Comparison of ENCODE assay signal across 10 cellular contexts in the genomic region with DNA sequence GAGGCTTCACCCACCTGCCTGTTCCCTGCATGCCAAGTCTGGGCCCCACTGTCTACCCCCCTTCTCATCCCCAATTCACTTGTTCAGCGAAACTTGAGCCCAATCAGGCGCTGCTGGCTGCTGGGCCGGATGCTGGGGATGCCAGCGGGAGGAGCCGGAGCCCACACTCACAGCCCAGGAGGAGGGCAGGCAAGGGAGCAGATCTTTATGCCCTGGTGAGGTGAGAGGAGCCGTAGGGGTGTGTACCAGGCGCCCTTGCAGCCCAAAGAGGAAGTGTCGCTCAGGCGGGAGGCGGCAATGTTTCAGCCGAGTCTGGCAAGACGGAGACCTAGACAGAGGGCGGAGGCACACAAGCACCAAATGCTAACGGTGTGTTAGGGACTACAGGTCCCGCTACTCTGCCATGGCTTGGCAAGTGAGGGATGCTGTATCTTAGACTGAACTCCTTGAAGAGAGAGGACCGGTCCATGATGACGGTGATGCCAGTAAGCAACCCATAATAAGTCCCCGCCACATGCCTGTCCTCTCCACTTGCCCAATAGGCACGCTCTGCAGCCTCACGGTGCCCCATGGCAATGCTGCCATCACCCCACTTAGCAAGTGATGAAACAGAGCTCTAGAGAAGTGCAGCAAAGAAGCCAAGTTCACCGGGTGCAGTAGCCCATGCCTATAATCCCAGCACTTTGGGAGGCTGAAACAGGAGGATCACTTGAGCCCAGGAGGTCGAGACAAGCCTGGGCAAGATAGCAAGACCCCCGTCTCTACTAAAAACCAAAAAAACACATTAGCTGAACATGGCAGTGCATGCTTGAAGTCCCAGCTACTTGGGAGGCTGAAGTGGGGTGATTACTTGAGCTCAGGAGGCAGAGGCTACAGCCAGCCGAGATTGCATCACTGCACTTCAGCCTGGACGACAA. TPM values are rescaled to one million over a fixed set of nuclear protein-coding genes. Genes with fewer than 3 reads are reported as not detected.
A peak's percentile ranks its signal among the peaks of the same experiment; 100 is the strongest.
DNase-seq lines count a peak whose midpoint lies in the region; ATAC-seq and TF ChIP-seq lines count a peak whose summit lies in the region.
"Had no signal": no experiment of that assay in that cellular context is flagged by ENCODE, and none has a peak within 500 bp of the region (broad histone marks: within the 10 kb centered on the region; RNA-seq: fewer than 3 reads in every experiment).

No MANE protein-coding gene starts in this region.

- intact Hi-C loops in CD8-positive, alpha-beta T cell (cut with DNase I, micrococcal nuclease), result no loop called here
- intact Hi-C loops in mucosa of descending colon (cut with DNase I, micrococcal nuclease), result no loop called here

- H3K4me1 Mint-ChIP-seq in CD8-positive, alpha-beta T cell (ENCODE audit: low read depth), result peaks cover 24% of the 10 kb centered on the region

- H3K36me3 Mint-ChIP-seq in CD8-positive, alpha-beta T cell, result no peaks in the 10 kb centered on the region

- peak in 6 of 7 experiments; percentile 30 to 70 (median 42) for DNase-seq in CD8-positive, alpha-beta T cell
- DNase-seq in NCI-H2171 treated with DMSO at 0.1 percent for 48 hours (lab: John Stamatoyannopoulos, UW), result peak; percentile 71
- peak; percentile 18 for DNase-seq in activated T-cell treated with anti-CD3 and anti-CD28 coated beads for 48 hours (ENCODE audit: low read depth)
- DNase-seq in mucosa of descending colon, result no peak
- DNase-seq in HuH-7 (ENCODE audit: low spot score), result no peak
- no peak for DNase-seq in NCI-H2029 (lab: John Stamatoyannopoulos, UW)
- no peak for DNase-seq in SK-N-SH
- DNase-seq: WERI-Rb-1 had no signal

- peaks cover 21% of the 10 kb centered on the region for H3K4me1 ChIP-seq in CD8-positive, alpha-beta T cell (ENCODE audit: insufficient read depth, low read length)
- H3K4me1 ChIP-seq in mucosa of descending colon (ENCODE audit: low read depth) (no peaks in the 10 kb centered on the region), SK-N-SH (ENCODE audit: control insufficient read depth in 1 of 2, insufficient read depth in 2 of 2, low read depth in 1 of 2, low read length in 1 of 2) (no peaks in the 10 kb centered on the region; a peak in 1 of 4 replicates)

- H4K20me1 ChIP-seq in SK-N-SH (ENCODE audit: insufficient read depth), result no peaks in the 10 kb centered on the region

- no peaks in the 10 kb centered on the region for H3K79me2 ChIP-seq in SK-N-SH (ENCODE audit: insufficient read depth)

- H3K9me2 ChIP-seq in SK-N-SH, result no peaks in the 10 kb centered on the region

- TF ChIP-seq RAD21 in SK-N-SH (IDR thresholded peaks at IDR 0.05; ENCODE audit: low read length), result no peak

- H2AFZ ChIP-seq in SK-N-SH (ENCODE audit: low read depth), result no peak overlapping the region

- 76% methylated on average over 22 of the region's 25 CpGs for WGBS in SK-N-SH (ENCODE audit: low lambda C conversion rate)

- H3K4me3 ChIP-seq in CD8-positive, alpha-beta T cell (ENCODE audit: low read depth, low read length), result peak overlapping the region; percentile 24
- H3K4me3 ChIP-seq in mucosa of descending colon (no peak overlapping the region), SK-N-SH (ENCODE audit: low read depth in 2 of 2, low read length in 1 of 2) (no peak overlapping the region)

- POLR2A ChIA-PET in CD8-positive, alpha-beta T cell (lab: Charles Lee), result no interaction called here
- POLR2A ChIA-PET in SK-N-SH (lab: Yijun Ruan, JAX), result no interaction called here

- H3K9ac ChIP-seq in SK-N-SH, result no peak overlapping the region

- H3K9me3 Mint-ChIP-seq in CD8-positive, alpha-beta T cell, result no peaks in the 10 kb centered on the region

- no peak overlapping the region for H3K27ac ChIP-seq in CD8-positive, alpha-beta T cell (ENCODE audit: low read depth, low read length)
- H3K27ac ChIP-seq in SK-N-SH (ENCODE audit: low read depth in 2 of 2, low read length in 1 of 2), result no peak overlapping the region
- H3K27ac ChIP-seq: WERI-Rb-1 had no signal

- peaks cover 3% of the 10 kb centered on the region for H3F3A ChIP-seq in SK-N-SH (replicated peaks; ENCODE audit: insufficient read depth)

- H3K4me3 Mint-ChIP-seq in CD8-positive, alpha-beta T cell, result peak overlapping the region; percentile 35

- CTCF ChIA-PET in CD8-positive, alpha-beta T cell (lab: Charles Lee), result interaction anchor here (1.0 to 11.1 kb wide), 4 partner anchors 9 to 203 kb away, joined by 3 to 499 read pairs (median 3); no protein-coding TSS in a partner anchor
- CTCF ChIA-PET in SK-N-SH (lab: Yijun Ruan, JAX), result interaction anchor here (1.1 to 12.9 kb wide), 5 partner anchors 13 to 223 kb away, joined by 4 to 764 read pairs (median 9); no protein-coding TSS in a partner anchor

- no peaks in the 10 kb centered on the region for H3K36me3 ChIP-seq in CD8-positive, alpha-beta T cell (ENCODE audit: insufficient read depth, low read length)
- H3K36me3 ChIP-seq in mucosa of descending colon (ENCODE audit: low read depth), result no peaks in the 10 kb centered on the region
- H3K36me3 ChIP-seq in SK-N-SH (replicated peaks in 1 of 2; ENCODE audit: control insufficient read depth in 1 of 2, insufficient read depth in 2 of 2, low read length in 1 of 2), result no peaks in the 10 kb centered on the region
- H3K36me3 ChIP-seq: WERI-Rb-1 had no signal

- no peak for TF ChIP-seq EP300 in SK-N-SH (IDR thresholded peaks at IDR 0.05; ENCODE audit: borderline replicate concordance in 1 of 2, low read depth in 1 of 2, low read length in 1 of 2)

- H3K9me3 ChIP-seq in CD8-positive, alpha-beta T cell (ENCODE audit: low read length), result no peaks in the 10 kb centered on the region
- H3K9me3 ChIP-seq in mucosa of descending colon (no peaks in the 10 kb centered on the region), SK-N-SH (no peaks in the 10 kb centered on the region)

- H3K27me3 Mint-ChIP-seq in CD8-positive, alpha-beta T cell (ENCODE audit: low read depth), result peaks cover 7% of the 10 kb centered on the region

- no peaks in the 10 kb centered on the region for H3K27me3 ChIP-seq in CD8-positive, alpha-beta T cell (ENCODE audit: insufficient read depth, low read length)
- H3K27me3 ChIP-seq in SK-N-SH (ENCODE audit: insufficient read depth), result peaks cover 10% of the 10 kb centered on the region; the same call in 1 of the 2 replicates

- no peak overlapping the region for H3K27ac Mint-ChIP-seq in CD8-positive, alpha-beta T cell

- H3K4me2 ChIP-seq in SK-N-SH, result no peak overlapping the region

- peak; percentile 80 for ATAC-seq in CD8-positive, alpha-beta T cell
- peak; percentile 40 for ATAC-seq in mucosa of descending colon
- ATAC-seq in SK-N-SH treated with all-trans-retinoic acid at 6 μM for 48 hours, result no peak

- TF ChIP-seq CTCF in CD8-positive, alpha-beta T cell (IDR thresholded peaks at IDR 0.05), result no peak
- TF ChIP-seq CTCF in mucosa of descending colon (IDR thresholded peaks at IDR 0.05) (no peak), SK-N-SH (IDR thresholded peaks at IDR 0.05) (no peak)

TF ChIP-seq in SK-N-SH treated with all-trans-retinoic acid at 6 μM for 48 hours, 23 proteins besides CTCF, POLR2A, EP300 and RAD21 (continues in another document):
- TF ChIP-seq ESRRG (CRISPR knock-in tag; IDR thresholded peaks at IDR 0.05), result no peak
- TF ChIP-seq PPARA (CRISPR knock-in tag; IDR thresholded peaks at IDR 0.05; ENCODE audit: borderline replicate concordance), result no peak
- TF ChIP-seq ZNF565 (CRISPR knock-in tag; conservative IDR thresholded peaks at IDR 0.05; ENCODE audit: low read depth), result no peak
- TF ChIP-seq, protein P1, sequence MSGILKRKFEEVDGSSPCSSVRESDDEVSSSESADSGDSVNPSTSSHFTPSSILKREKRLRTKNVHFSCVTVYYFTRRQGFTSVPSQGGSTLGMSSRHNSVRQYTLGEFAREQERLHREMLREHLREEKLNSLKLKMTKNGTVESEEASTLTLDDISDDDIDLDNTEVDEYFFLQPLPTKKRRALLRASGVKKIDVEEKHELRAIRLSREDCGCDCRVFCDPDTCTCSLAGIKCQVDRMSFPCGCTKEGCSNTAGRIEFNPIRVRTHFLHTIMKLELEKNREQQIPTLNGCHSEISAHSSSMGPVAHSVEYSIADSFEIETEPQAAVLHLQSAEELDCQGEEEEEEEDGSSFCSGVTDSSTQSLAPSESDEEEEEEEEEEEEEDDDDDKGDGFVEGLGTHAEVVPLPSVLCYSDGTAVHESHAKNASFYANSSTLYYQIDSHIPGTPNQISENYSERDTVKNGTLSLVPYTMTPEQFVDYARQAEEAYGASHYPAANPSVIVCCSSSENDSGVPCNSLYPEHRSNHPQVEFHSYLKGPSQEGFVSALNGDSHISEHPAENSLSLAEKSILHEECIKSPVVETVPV (CRISPR knock-in tag; IDR thresholded peaks at IDR 0.05), result no peak
- no peak for TF ChIP-seq ISL1 (CRISPR knock-in tag; IDR thresholded peaks at IDR 0.05)

TF ChIP-seq in SK-N-SH, 30 proteins besides CTCF, POLR2A, EP300 and RAD21 (continues in another document):
- TF ChIP-seq MXI1 (IDR thresholded peaks at IDR 0.05; ENCODE audit: low read depth, low read length), result no peak

RNA-seq across cellular contexts. Expression of a gene that starts 41.6 kb away (rescaled TPM):
- total RNA-seq in CD8-positive, alpha-beta T cell, result not detected
- total RNA-seq in mucosa of descending colon, result not detected
- polyA plus RNA-seq in SK-N-SH (2012; rRNA removed), result not detected in 2 replicates
- polyA plus RNA-seq in SK-N-SH (2012; cell fraction: cytosol; rRNA removed), result not detected in 2 replicates
- polyA plus RNA-seq in SK-N-SH (2012; cell fraction: nucleus; rRNA removed), result not detected in 2 replicates
- total RNA-seq: renal cortical epithelial cell had no signal

RNA-seq across cellular contexts. Expression of a gene that starts 55.1 kb away (rescaled TPM):
- total RNA-seq in CD8-positive, alpha-beta T cell, result 1 to 10 TPM; 6.4 to 6.6 TPM
- 10 to 100 TPM; 12.6 to 17.1 (median 13.5) TPM for total RNA-seq in mucosa of descending colon
- 14.1 and 20.7 TPM in 2 replicates for polyA plus RNA-seq in SK-N-SH (2012; rRNA removed)
- polyA plus RNA-seq in SK-N-SH (2012; cell fraction: cytosol; rRNA removed), result 7.5 and 9.8 TPM in 2 replicates
- 48.0 and 56.1 TPM in 2 replicates for polyA plus RNA-seq in SK-N-SH (2012; cell fraction: nucleus; rRNA removed)

Comparison
In these comparisons a context has a peak if more than half of its experiments do, and no peak if none do; other contexts are left out.
1. DNase-seq: peak in CD8-positive, alpha-beta T cell (6 of 7), NCI-H2171 treated with DMSO at 0.1 percent for 48 hours (single experiment) and activated T-cell treated with anti-CD3 and anti-CD28 coated beads for 48 hours (single experiment); none in mucosa of descending colon (0 of 3), HuH-7 (single experiment), NCI-H2029 (single experiment) and SK-N-SH (single experiment).